In the genomic region with DNA sequence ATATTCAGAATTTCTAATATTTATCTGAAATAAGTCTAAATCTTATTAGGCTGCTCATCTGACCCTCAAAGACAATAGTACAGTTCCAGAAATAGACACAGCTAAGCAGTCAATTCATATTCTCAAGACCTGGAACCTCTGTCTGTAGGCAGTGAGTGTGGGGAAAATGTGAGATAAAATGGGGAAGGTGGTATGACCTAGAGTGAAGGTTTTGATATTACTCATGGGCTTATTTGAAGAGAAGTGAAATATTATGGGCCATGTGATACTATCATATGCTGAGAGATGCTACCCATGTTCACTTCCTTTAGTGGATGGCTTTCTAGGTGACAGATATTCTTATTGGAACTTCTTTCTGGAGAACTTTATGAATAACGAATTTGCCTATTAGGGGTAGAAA, we compare ENCODE assay signal across 8 cellular contexts. TPM values are rescaled to one million over a fixed set of nuclear protein-coding genes. Genes with fewer than 3 reads are reported as not detected.
DNase-seq lines count a peak whose midpoint lies in the region; ATAC-seq and TF ChIP-seq lines count a peak whose summit lies in the region.
"Had no signal": no experiment of that assay in that cellular context is flagged by ENCODE, and none has a peak within 500 bp of the region (broad histone marks: within the 10 kb centered on the region; RNA-seq: fewer than 3 reads in every experiment).

No MANE protein-coding gene starts in this region.

- H3K36me3 ChIP-seq in lower lobe of right lung, result peaks cover 5% of the 10 kb centered on the region

- ATAC-seq in GM18868 (IDR thresholded peaks at IDR 0.05; ENCODE audit: unreplicated experiment) (peak; percentile 86), GM21619 (IDR thresholded peaks at IDR 0.05; ENCODE audit: unreplicated experiment) (peak; percentile 71), HG03558 (IDR thresholded peaks at IDR 0.05; ENCODE audit: extremely low read depth, unreplicated experiment) (peak; percentile 84), lower lobe of right lung (peak; percentile 23 to 33)
- ATAC-seq: GM23338 had no signal

- DNase-seq in lower lobe of right lung (no peak), superior temporal gyrus (ENCODE audit: extremely low spot score) (no peak), cerebellar nuclear complex (lab: John Stamatoyannopoulos, UW) (no peak)
- no peak for DNase-seq in activated effector memory CD4-positive, alpha-beta T cell treated with Interleukin-2 at 50 U/mL for 16 hours

- H3K27ac ChIP-seq in lower lobe of right lung, result no peak overlapping the region

- no peak overlapping the region for H3K4me3 ChIP-seq in lower lobe of right lung
- H3K4me3 ChIP-seq: GM23338 had no signal

- TF ChIP-seq CTCF in lower lobe of right lung (IDR thresholded peaks at IDR 0.05), result no peak

- no peaks in the 10 kb centered on the region for H3K27me3 ChIP-seq in lower lobe of right lung (ENCODE audit: low read depth)

- no peaks in the 10 kb centered on the region for H3K9me3 ChIP-seq in lower lobe of right lung

- intact Hi-C loops in lower lobe of right lung (cut with DNase I), result no loop called here

- peaks cover 86% of the 10 kb centered on the region for H3K4me1 ChIP-seq in lower lobe of right lung

RNA-seq across cellular contexts. Expression of a gene that starts 33.5 kb away (rescaled TPM):
- 289 TPM for total RNA-seq in lower lobe of right lung

Comparison
In these comparisons a context has a peak if more than half of its experiments do, and no peak if none do; other contexts are left out.
1. ATAC-seq: peak in every context shown above with its lines; median percentile 86 in GM18868; 84 in HG03558; 71 in GM21619; 28 in lower lobe of right lung.